Comparison of ENCODE assay signal across 14 cellular contexts in the genomic region with DNA sequence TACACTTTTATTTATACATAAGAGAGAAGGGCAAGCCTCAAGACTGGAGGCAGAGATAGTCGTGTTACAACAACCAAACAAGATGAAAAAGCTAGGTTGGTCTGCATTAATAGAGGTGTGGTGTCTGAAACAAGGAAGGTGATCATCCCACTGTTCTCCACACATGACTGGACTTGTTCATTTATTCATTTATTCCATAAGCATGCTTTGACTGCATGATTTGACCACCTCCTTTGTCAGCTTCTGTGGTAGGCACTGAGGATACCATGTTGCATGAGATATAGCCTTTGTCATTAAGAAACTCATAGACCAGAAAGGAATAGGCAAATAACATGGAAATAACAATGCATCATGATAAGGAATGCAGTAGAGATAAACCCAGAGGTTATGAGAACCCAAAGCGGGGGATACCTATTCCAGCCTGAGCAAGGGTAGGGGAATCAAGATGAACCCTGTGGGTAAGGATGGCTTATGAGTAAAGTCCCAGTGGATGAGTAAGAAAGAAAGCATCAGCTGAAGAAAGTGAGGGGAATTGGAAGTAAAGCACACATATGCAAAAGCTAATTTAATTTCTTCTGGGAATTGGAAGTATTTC.
"Had no signal": no experiment of that assay in that cellular context is flagged by ENCODE, and none has a peak within 500 bp of the region (broad histone marks: within the 10 kb centered on the region; RNA-seq: fewer than 3 reads in every experiment).

No MANE protein-coding gene starts in this region.

- DNase-seq: activated CD4-positive, alpha-beta T cell treated with anti-CD3 and anti-CD28 coated beads for 4 hours; activated naive CD4-positive, alpha-beta T cell treated with Interleukin-2 at 50 U/mL for 16 hours; effector memory CD8-positive, alpha-beta T cell; left ventricle myocardium superior; mesendoderm; nephron progenitor cell; psoas muscle; sigmoid colon; stimulated activated CD4-positive, alpha-beta T cell treated with anti-CD3 and anti-CD28 coated beads, Interleukin-4, amount 100 ng/mL, for 1 hour; stimulated activated CD8-positive, alpha-beta memory T cell treated with anti-CD3 and anti-CD28 coated beads, Interleukin-4, amount 100 ng/mL, for 48 hours; T-cell; WERI-Rb-1 had no signal

- ATAC-seq: effector memory CD8-positive, alpha-beta T cell; left ventricle myocardium superior; T-cell had no signal

- H3K27me3 ChIP-seq: sigmoid colon had no signal

- H3K4me3 ChIP-seq: psoas muscle, sigmoid colon, thoracic aorta had no signal

- H3K36me3 ChIP-seq: sigmoid colon, thoracic aorta, WERI-Rb-1 had no signal

- FAIRE-seq: islet of Langerhans had no signal
